In the genomic region with DNA sequence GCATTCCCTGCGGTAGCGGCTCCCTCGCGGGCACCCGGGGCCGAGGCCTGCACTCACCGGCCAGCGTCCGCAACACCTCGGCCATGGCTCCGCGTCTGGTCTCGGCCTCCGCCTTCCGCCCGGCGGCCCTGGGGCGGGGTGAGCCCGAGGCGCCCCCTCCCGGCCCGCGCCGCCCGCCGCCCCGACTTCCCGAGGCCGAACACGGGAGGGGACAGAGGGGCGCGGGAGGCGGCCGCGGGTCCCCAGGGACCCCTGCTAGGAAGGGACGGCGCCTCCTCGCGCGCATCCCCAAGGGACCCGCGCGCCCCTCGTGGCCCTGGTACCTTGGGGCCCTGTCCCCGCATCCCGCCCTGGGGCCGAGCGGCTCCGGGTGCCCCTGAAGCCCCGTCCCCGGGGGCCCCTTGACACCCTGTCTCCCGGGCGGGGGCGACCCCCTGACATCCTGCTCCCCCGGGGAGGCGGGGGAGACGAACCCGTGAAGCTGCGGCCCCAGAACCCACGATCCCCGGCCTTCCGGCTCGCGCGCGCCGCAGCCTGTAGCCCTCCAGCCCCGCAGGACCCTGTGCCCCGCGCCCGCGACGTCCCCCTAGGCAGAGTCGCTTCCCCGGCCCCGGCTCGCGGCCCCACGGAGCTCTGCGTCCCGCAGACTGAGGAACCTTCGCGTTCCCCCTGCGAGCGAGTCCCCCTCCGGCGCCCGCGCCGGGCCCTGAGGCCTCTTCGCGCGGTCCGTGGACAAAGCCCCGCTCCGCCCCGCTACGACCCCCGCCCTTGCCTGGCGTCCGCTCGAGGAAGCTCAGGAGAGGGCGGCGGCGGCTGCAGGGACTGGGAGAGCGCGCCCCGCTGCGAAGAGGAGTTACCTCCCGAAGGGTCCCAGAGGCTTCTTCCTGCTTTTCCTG, we compare ENCODE assay signal across 10 cellular contexts. TPM values are rescaled to one million over a fixed set of nuclear protein-coding genes. Genes with fewer than 3 reads are reported as not detected.
A peak's percentile ranks its signal among the peaks of the same experiment; 100 is the strongest.
DNase-seq lines count a peak whose midpoint lies in the region; ATAC-seq and TF ChIP-seq lines count a peak whose summit lies in the region.
"Had no signal": no experiment of that assay in that cellular context is flagged by ENCODE, and none has a peak within 500 bp of the region (broad histone marks: within the 10 kb centered on the region; RNA-seq: fewer than 3 reads in every experiment).

TSS of gene ABO (minus strand) at position 97 of the 896 bp plus-strand sequence.

- no peaks in the 10 kb centered on the region for H3K9me3 ChIP-seq in esophagus muscularis mucosa

- peaks cover 0 to 13% (median 12%) of the 10 kb centered on the region in 4 donors for H3K4me1 ChIP-seq in esophagus muscularis mucosa
- no peaks in the 10 kb centered on the region for H3K4me1 ChIP-seq in urinary bladder (ENCODE audit: insufficient read depth)

- no peak within 1 kb of the TSS for H3K27ac Mint-ChIP-seq in activated CD4-positive, alpha-beta T cell treated with anti-CD3 and anti-CD28 coated beads, Interleukin-2, amount 10 ng/mL, durations not matched to agents 24 days and 14 days
- no peak within 1 kb of the TSS for H3K27ac Mint-ChIP-seq in natural killer cell treated with Interleukin-12 subunit alpha and Interleukin-12 subunit beta and Interleukin-15 and Interleukin-18, amount 100 ng/mL, for 72 hours
- no peak within 1 kb of the TSS for H3K27ac Mint-ChIP-seq in activated T-helper 2 cell treated with anti-CD3 and anti-CD28 coated beads, Interferon-gamma antibody, Interleukin-2, Interleukin-4, amounts not matched to agents 10 μg/mL and 5 μg/mL and 100 μg/mL, durations not matched to agents 14 hours and 24 hours and 36 hours

- H3K27ac ChIP-seq in esophagus muscularis mucosa (replicated peaks in 1 of 4) (peak within 1 kb of the TSS; percentile 45 to 67 (median 62)), urinary bladder (ENCODE audit: low read depth) (peak within 1 kb of the TSS; percentile 89)
- H3K27ac ChIP-seq: C4-2B had no signal

- peak within 1 kb of the TSS; percentile 31 for H3K4me3 Mint-ChIP-seq in activated CD4-positive, alpha-beta T cell treated with anti-CD3 and anti-CD28 coated beads, Interleukin-2, amount 10 ng/mL, durations not matched to agents 24 days and 14 days
- H3K4me3 Mint-ChIP-seq in natural killer cell treated with Interleukin-12 subunit alpha and Interleukin-12 subunit beta and Interleukin-15 and Interleukin-18, amount 100 ng/mL, for 72 hours: no peak within 1 kb of the TSS
- H3K4me3 Mint-ChIP-seq in activated T-helper 2 cell treated with anti-CD3 and anti-CD28 coated beads, Interferon-gamma antibody, Interleukin-2, Interleukin-4, amounts not matched to agents 10 μg/mL and 5 μg/mL and 100 μg/mL, durations not matched to agents 14 hours and 24 hours and 36 hours (ENCODE audit: low read depth): no peak within 1 kb of the TSS

- H3K36me3 Mint-ChIP-seq in activated CD4-positive, alpha-beta T cell treated with anti-CD3 and anti-CD28 coated beads, Interleukin-2, amount 10 ng/mL, durations not matched to agents 24 days and 14 days (ENCODE audit: low read depth): no peaks in the 10 kb centered on the region
- no peaks in the 10 kb centered on the region for H3K36me3 Mint-ChIP-seq in natural killer cell treated with Interleukin-12 subunit alpha and Interleukin-12 subunit beta and Interleukin-15 and Interleukin-18, amount 100 ng/mL, for 72 hours
- no peaks in the 10 kb centered on the region for H3K36me3 Mint-ChIP-seq in activated T-helper 2 cell treated with anti-CD3 and anti-CD28 coated beads, Interferon-gamma antibody, Interleukin-2, Interleukin-4, amounts not matched to agents 10 μg/mL and 5 μg/mL and 100 μg/mL, durations not matched to agents 14 hours and 24 hours and 36 hours (ENCODE audit: low read depth)

- H3K27me3 ChIP-seq in esophagus muscularis mucosa: peaks cover 0 to 71% (median 15%) of the 10 kb centered on the region in 4 donors

- intact Hi-C loops in activated CD4-positive, alpha-beta T cell treated with anti-CD3 and anti-CD28 coated beads, Interleukin-2, amount 10 ng/mL, durations not matched to agents 24 days and 14 days (cut with micrococcal nuclease): loop anchor here (10.0 kb wide), 1 partner anchor 91 kb away; no protein-coding TSS in a partner anchor
- intact Hi-C loops in esophagus muscularis mucosa (cut with DNase I): no loop called here
- intact Hi-C loops in activated T-helper 2 cell treated with anti-CD3 and anti-CD28 coated beads, Interferon-gamma antibody, Interleukin-2, Interleukin-4, amounts not matched to agents 10 μg/mL and 5 μg/mL and 100 μg/mL, durations not matched to agents 14 hours and 24 hours and 36 hours (cut with micrococcal nuclease): no loop called here

- DNase-seq in activated CD4-positive, alpha-beta T cell treated with anti-CD3 and anti-CD28 coated beads, Interleukin-2, amount 10 ng/mL, durations not matched to agents 24 days and 14 days: peak; percentile 75
- no peak for DNase-seq in activated CD4-positive, alpha-beta T cell treated with anti-CD3 and anti-CD28 coated beads, Interleukin-2, amount 50 U/mL, for 1 hour
- DNase-seq in esophagus muscularis mucosa (ENCODE audit: extremely low spot score) (peak; percentile 68), COLO829 (ENCODE audit: low spot score) (no peak)
- DNase-seq in natural killer cell treated with Interleukin-12 subunit alpha and Interleukin-12 subunit beta and Interleukin-15 and Interleukin-18, amount 100 ng/mL, for 72 hours (ENCODE audit: low spot score): no peak
- no peak for DNase-seq in activated T-helper 2 cell treated with anti-CD3 and anti-CD28 coated beads, Interferon-gamma antibody, Interleukin-2, Interleukin-4, amounts not matched to agents 10 μg/mL and 5 μg/mL and 100 μg/mL, durations not matched to agents 14 hours and 24 hours and 36 hours (ENCODE audit: low spot score)
- DNase-seq: activated CD4-positive, alpha-beta T cell treated with anti-CD3 and anti-CD28 coated beads, Interleukin-2, amount 50 U/mL, for 48 hours had no signal

- H3K4me3 ChIP-seq in esophagus muscularis mucosa (peak within 1 kb of the TSS; percentile 51 to 59 (median 53)), urinary bladder (ENCODE audit: low read depth, low read length) (peak within 1 kb of the TSS; percentile 51)

- ATAC-seq in natural killer cell treated with Interleukin-12 subunit alpha and Interleukin-12 subunit beta and Interleukin-15 and Interleukin-18, amount 100 ng/mL, for 72 hours: peak; percentile 29 to 69
- ATAC-seq in GM19324 (IDR thresholded peaks at IDR 0.05; ENCODE audit: low FRiP score, unreplicated experiment): no peak

- TF ChIP-seq EP300 in esophagus muscularis mucosa (IDR thresholded peaks at IDR 0.05): no peak

- peaks cover 6% of the 10 kb centered on the region for H3K4me1 Mint-ChIP-seq in activated CD4-positive, alpha-beta T cell treated with anti-CD3 and anti-CD28 coated beads, Interleukin-2, amount 10 ng/mL, durations not matched to agents 24 days and 14 days
- peaks cover 4 to 5% of the 10 kb centered on the region in 2 donors for H3K4me1 Mint-ChIP-seq in natural killer cell treated with Interleukin-12 subunit alpha and Interleukin-12 subunit beta and Interleukin-15 and Interleukin-18, amount 100 ng/mL, for 72 hours (ENCODE audit: low read depth in 2 of 2)
- peaks cover 7% of the 10 kb centered on the region for H3K4me1 Mint-ChIP-seq in activated T-helper 2 cell treated with anti-CD3 and anti-CD28 coated beads, Interferon-gamma antibody, Interleukin-2, Interleukin-4, amounts not matched to agents 10 μg/mL and 5 μg/mL and 100 μg/mL, durations not matched to agents 14 hours and 24 hours and 36 hours (ENCODE audit: low read depth)

- peak; percentile 18 to 29 (median 25) for TF ChIP-seq CTCF in esophagus muscularis mucosa (IDR thresholded peaks at IDR 0.05)

- peaks cover 35% of the 10 kb centered on the region for H3K27me3 Mint-ChIP-seq in activated CD4-positive, alpha-beta T cell treated with anti-CD3 and anti-CD28 coated beads, Interleukin-2, amount 10 ng/mL, durations not matched to agents 24 days and 14 days
- peaks cover 29 to 46% of the 10 kb centered on the region in 2 donors for H3K27me3 Mint-ChIP-seq in natural killer cell treated with Interleukin-12 subunit alpha and Interleukin-12 subunit beta and Interleukin-15 and Interleukin-18, amount 100 ng/mL, for 72 hours
- H3K27me3 Mint-ChIP-seq in activated T-helper 2 cell treated with anti-CD3 and anti-CD28 coated beads, Interferon-gamma antibody, Interleukin-2, Interleukin-4, amounts not matched to agents 10 μg/mL and 5 μg/mL and 100 μg/mL, durations not matched to agents 14 hours and 24 hours and 36 hours (ENCODE audit: low read depth): peaks cover 46% of the 10 kb centered on the region

- WGBS in esophagus muscularis mucosa: 1% methylated on average over 32 of the region's 110 CpGs
- WGBS in urinary bladder: 1% methylated on average over 110 of the region's 110 CpGs

- TF ChIP-seq POLR2A in esophagus muscularis mucosa (IDR thresholded peaks at IDR 0.05; ENCODE audit: low read depth): no peak

- H3K9me3 Mint-ChIP-seq in activated CD4-positive, alpha-beta T cell treated with anti-CD3 and anti-CD28 coated beads, Interleukin-2, amount 10 ng/mL, durations not matched to agents 24 days and 14 days: no peaks in the 10 kb centered on the region
- no peaks in the 10 kb centered on the region for H3K9me3 Mint-ChIP-seq in natural killer cell treated with Interleukin-12 subunit alpha and Interleukin-12 subunit beta and Interleukin-15 and Interleukin-18, amount 100 ng/mL, for 72 hours
- H3K9me3 Mint-ChIP-seq in activated T-helper 2 cell treated with anti-CD3 and anti-CD28 coated beads, Interferon-gamma antibody, Interleukin-2, Interleukin-4, amounts not matched to agents 10 μg/mL and 5 μg/mL and 100 μg/mL, durations not matched to agents 14 hours and 24 hours and 36 hours: no peaks in the 10 kb centered on the region

- H3K36me3 ChIP-seq in esophagus muscularis mucosa (no peaks in the 10 kb centered on the region), urinary bladder (ENCODE audit: insufficient read depth) (no peaks in the 10 kb centered on the region)

RNA-seq across cellular contexts. Expression of gene ABO, which starts in this region (rescaled TPM):
- 0.36 and 0.58 TPM in 2 replicates for total RNA-seq in activated CD4-positive, alpha-beta T cell treated with anti-CD3 and anti-CD28 coated beads, Interleukin-2, amount 10 ng/mL, durations not matched to agents 24 days and 14 days
- total RNA-seq in esophagus muscularis mucosa (1 to 10 TPM in 2 of 4 donors, under 1 TPM in 2; 0.33 to 3.8 (median 1.2) TPM), urinary bladder (1.4 TPM)
- total RNA-seq in natural killer cell treated with Interleukin-12 subunit alpha and Interleukin-12 subunit beta and Interleukin-15 and Interleukin-18, amount 100 ng/mL, for 72 hours: under 1 TPM; 0.25 to 0.69 TPM
- polyA plus RNA-seq in urinary bladder: 1.9 TPM
- 0.14 and 0.30 TPM in 2 replicates for total RNA-seq in activated T-helper 2 cell treated with anti-CD3 and anti-CD28 coated beads, Interferon-gamma antibody, Interleukin-2, Interleukin-4, amounts not matched to agents 10 μg/mL and 5 μg/mL and 100 μg/mL, durations not matched to agents 14 hours and 24 hours and 36 hours

Comparison
In these comparisons a context has a peak if more than half of its experiments do, and no peak if none do; other contexts are left out.
1. Peak in DNase-seq in activated CD4-positive, alpha-beta T cell treated with anti-CD3 and anti-CD28 coated beads, Interleukin-2, amount 10 ng/mL, durations not matched to agents 24 days and 14 days; RNA of the gene not detected or under 1 TPM.
2. Peak in ATAC-seq in natural killer cell treated with Interleukin-12 subunit alpha and Interleukin-12 subunit beta and Interleukin-15 and Interleukin-18, amount 100 ng/mL, for 72 hours; RNA of the gene not detected or under 1 TPM.